In the genomic region with DNA sequence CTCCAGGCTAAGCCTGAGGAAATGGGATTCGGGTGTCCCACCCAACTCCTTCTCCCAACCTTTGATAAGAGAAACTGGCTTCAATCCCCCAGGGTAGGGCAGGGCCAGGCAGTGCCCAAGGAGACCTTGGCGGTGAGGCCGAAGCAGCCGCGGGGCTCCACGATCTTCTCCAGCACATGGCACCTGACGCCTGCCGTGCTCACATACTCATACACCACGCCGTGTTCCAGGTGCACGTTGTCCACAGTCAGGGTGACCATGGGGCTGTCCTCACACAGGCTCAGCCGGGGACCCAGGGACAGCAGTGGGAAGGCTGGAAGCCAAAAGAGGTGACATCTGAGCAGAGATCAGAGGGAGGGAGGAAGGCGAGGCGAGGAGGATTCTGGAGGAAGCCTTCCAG, we compare ENCODE assay signal across 18 cellular contexts.
DNase-seq lines count a peak whose midpoint lies in the region; ATAC-seq, FAIRE-seq and TF ChIP-seq lines count a peak whose summit lies in the region.
"Had no signal": no experiment of that assay in that cellular context is flagged by ENCODE, and none has a peak within 500 bp of the region (broad histone marks: within the 10 kb centered on the region; RNA-seq: fewer than 3 reads in every experiment).

No MANE protein-coding gene starts in this region.

- H3K27ac Mint-ChIP-seq in astrocyte (ENCODE audit: unreplicated experiment) = peak overlapping the region; percentile 41
- H3K27ac Mint-ChIP-seq: HFFc6 had no signal

- peaks cover 4% of the 10 kb centered on the region for H3K9me3 Mint-ChIP-seq in astrocyte (ENCODE audit: unreplicated experiment)
- H3K9me3 Mint-ChIP-seq: CD8-positive, alpha-beta memory T cell; HFFc6 had no signal

- H3K27ac ChIP-seq in astrocyte (ENCODE audit: low read depth, low read length) (no peak overlapping the region), lower lobe of right lung (no peak overlapping the region)
- H3K27ac ChIP-seq: A549, BLaER1, Peyer's patch had no signal

- H4K20me1 ChIP-seq in astrocyte (ENCODE audit: insufficient read depth, low read length) = no peaks in the 10 kb centered on the region
- H4K20me1 ChIP-seq: BLaER1 had no signal

- ATAC-seq in Right ventricle myocardium inferior (no peak), Right ventricle myocardium superior (ENCODE audit: poor library complexity) (no peak), lower lobe of right lung (no peak)
- ATAC-seq: A549 had no signal

- no peaks in the 10 kb centered on the region for H3K27me3 ChIP-seq in astrocyte (ENCODE audit: insufficient read depth, low read length)
- no peaks in the 10 kb centered on the region for H3K27me3 ChIP-seq in lower lobe of right lung (ENCODE audit: low read depth)
- H3K27me3 ChIP-seq: BLaER1, Peyer's patch had no signal

- DNase-seq in Right ventricle myocardium inferior (ENCODE audit: missing footprints) (peak; percentile 39), Right ventricle myocardium superior (no peak), astrocyte (ENCODE audit: low read depth) (no peak), lower lobe of right lung (peak; percentile 43), NOMO-1 treated with DMSO at 0.1 percent for 48 hours (lab: John Stamatoyannopoulos, UW; ENCODE audit: unreplicated experiment) (no peak), NCI-H2029 (lab: John Stamatoyannopoulos, UW) (no peak)
- DNase-seq in activated naive CD4-positive, alpha-beta T cell treated with Interleukin-2 at 50 U/mL for 16 hours = no peak
- DNase-seq: CD8-positive, alpha-beta memory T cell; DMS53; EL; HFFc6; NCI-H1105; NCI-H2081 treated with DMSO at 0.1 percent for 48 hours; Peyer's patch had no signal

- H3K79me2 ChIP-seq in astrocyte (ENCODE audit: insufficient read depth, low read length) = no peaks in the 10 kb centered on the region

- H3K36me3 Mint-ChIP-seq in astrocyte (ENCODE audit: low read depth, unreplicated experiment) = peaks cover 12% of the 10 kb centered on the region

- H3K9ac ChIP-seq in astrocyte (ENCODE audit: low read length) = no peak overlapping the region
- H3K9ac ChIP-seq: BLaER1 had no signal

- no peak overlapping the region for H3K4me2 ChIP-seq in astrocyte (ENCODE audit: low read length)
- H3K4me2 ChIP-seq: A549, BLaER1 had no signal

- H3K27me3 Mint-ChIP-seq in astrocyte (ENCODE audit: low read depth, unreplicated experiment) = peaks cover 19% of the 10 kb centered on the region
- H3K27me3 Mint-ChIP-seq: CD8-positive, alpha-beta memory T cell had no signal

- no peaks in the 10 kb centered on the region for H3K4me1 Mint-ChIP-seq in astrocyte (ENCODE audit: low read depth, unreplicated experiment)

- H3K4me3 ChIP-seq in astrocyte (ENCODE audit: insufficient read depth, low read depth, low read length) (no peak overlapping the region), lower lobe of right lung (no peak overlapping the region)
- H3K4me3 ChIP-seq: A549, BLaER1, Peyer's patch had no signal

- no peak overlapping the region for H2AFZ ChIP-seq in astrocyte (ENCODE audit: low read depth, low read length)

- no peak for FAIRE-seq in astrocyte (lab: Jason Lieb, UNC)
- FAIRE-seq: A549, GM12891, H54 had no signal

- no peak overlapping the region for H3K4me3 Mint-ChIP-seq in astrocyte (ENCODE audit: unreplicated experiment)
- H3K4me3 Mint-ChIP-seq: CD8-positive, alpha-beta memory T cell; HFFc6 had no signal

- intact Hi-C loops in Right ventricle myocardium inferior (cut with DNase I) (no loop called here), Right ventricle myocardium superior (cut with DNase I) (no loop called here), lower lobe of right lung (cut with DNase I) (no loop called here)

- H3K36me3 ChIP-seq in astrocyte (ENCODE audit: insufficient read depth, low read length) (no peaks in the 10 kb centered on the region), lower lobe of right lung (peaks cover 94% of the 10 kb centered on the region)

- H3K9me3 ChIP-seq in astrocyte (ENCODE audit: insufficient read depth, low read depth, low read length) (no peaks in the 10 kb centered on the region), lower lobe of right lung (no peaks in the 10 kb centered on the region)
- H3K9me3 ChIP-seq: A549, BLaER1, Peyer's patch had no signal

- H3K4me1 ChIP-seq in astrocyte (ENCODE audit: insufficient read depth, low read length) = no peaks in the 10 kb centered on the region
- H3K4me1 ChIP-seq in lower lobe of right lung = no peaks in the 10 kb centered on the region
- H3K4me1 ChIP-seq: A549, Peyer's patch had no signal

- no peak for TF ChIP-seq CTCF in astrocyte (IDR thresholded peaks at IDR 0.05; ENCODE audit: insufficient read depth, low read depth, low read length)
- TF ChIP-seq CTCF in lower lobe of right lung (IDR thresholded peaks at IDR 0.05) = no peak

Comparison
In these comparisons a context has a peak if more than half of its experiments do, and no peak if none do; other contexts are left out.
1. DNase-seq: peak in Right ventricle myocardium inferior (single experiment) and lower lobe of right lung (single experiment); none in Right ventricle myocardium superior (single experiment), astrocyte (single experiment), activated naive CD4-positive, alpha-beta T cell treated with Interleukin-2 at 50 U/mL for 16 hours (single experiment), NOMO-1 treated with DMSO at 0.1 percent for 48 hours (single experiment) and NCI-H2029 (single experiment).